Comparison of ENCODE assay signal across 13 cellular contexts in genomic region chr6:122839906-122840305, GRCh38. TPM values are rescaled to one million over a fixed set of nuclear protein-coding genes. Genes with fewer than 3 reads are reported as not detected.
A peak's percentile ranks its signal among the peaks of the same experiment; 100 is the strongest.
DNase-seq lines count a peak whose midpoint lies in the region; ATAC-seq, FAIRE-seq and TF ChIP-seq lines count a peak whose summit lies in the region.
"Had no signal": no experiment of that assay in that cellular context is flagged by ENCODE, and none has a peak within 500 bp of the region (broad histone marks: within the 10 kb centered on the region; RNA-seq: fewer than 3 reads in every experiment).

No MANE protein-coding gene starts in this region.

- H3K4me3 Mint-ChIP-seq in WTC11 (no peak overlapping the region), chondrocyte (ENCODE audit: unreplicated experiment) (no peak overlapping the region)
- H3K4me3 Mint-ChIP-seq: activated T-helper 1 cell treated with anti-CD3 and anti-CD28 coated beads, Interleukin-12 subunit alpha, Interleukin-12 subunit beta, Interleukin-2, Interleukin-4 antibody, amounts not matched to agents 30 ng/mL and 10 ng/mL and 1 ng/mL, durations not matched to agents 14 hours and 24 hours and 36 hours had no signal

- no peak for FAIRE-seq in A549 (lab: Jason Lieb, UNC)
- FAIRE-seq: frontal cortex had no signal

- H3K27ac Mint-ChIP-seq in WTC11 (no peak overlapping the region), chondrocyte (ENCODE audit: unreplicated experiment) (no peak overlapping the region)
- H3K27ac Mint-ChIP-seq: activated naive CD4-positive, alpha-beta T cell treated with anti-CD3 and anti-CD28 coated beads, Interleukin-2, amount 50 U/mL, for 72 hours; activated T-helper 1 cell treated with anti-CD3 and anti-CD28 coated beads, Interleukin-12 subunit alpha, Interleukin-12 subunit beta, Interleukin-2, Interleukin-4 antibody, amounts not matched to agents 30 ng/mL and 10 ng/mL and 1 ng/mL, durations not matched to agents 14 hours and 24 hours and 36 hours had no signal

- DNase-seq in A549 (ENCODE audit: low read depth in 1 of 2, low spot score in 1 of 2) (no peak), WTC11 (ENCODE audit: low spot score) (no peak), glomerular visceral epithelial cell (ENCODE audit: extremely low spot score) (no peak), substantia nigra (lab: John Stamatoyannopoulos, UW) (no peak), chondrocyte (ENCODE audit: low spot score) (no peak)
- no peak for DNase-seq in activated CD4-positive, alpha-beta T cell treated with anti-CD3 and anti-CD28 coated beads for 4 hours

- POLR2A ChIA-PET in A549 (lab: Yijun Ruan, JAX) (interaction anchor here (0.9 kb wide), 1 partner anchor 50 kb away, joined by 4 read pairs; no protein-coding TSS in a partner anchor), WTC11 (lab: Charles Lee) (interaction anchor here (1.5 kb wide), 1 partner anchor 51 kb away, joined by 5 read pairs; the partner anchor contains the start of gene SMPDL3A)

- no peaks in the 10 kb centered on the region for H3K4me1 ChIP-seq in A549
- H3K4me1 ChIP-seq: ascending aorta had no signal

- TF ChIP-seq RAD21 in A549 (conservative IDR thresholded peaks at IDR 0.05 in 1 of 2, IDR thresholded peaks at IDR 0.05 in 1 of 2) = no peak

- H3K9me3 Mint-ChIP-seq in WTC11 = no peaks in the 10 kb centered on the region
- no peaks in the 10 kb centered on the region for H3K9me3 Mint-ChIP-seq in chondrocyte (ENCODE audit: low read depth)
- H3K9me3 Mint-ChIP-seq: activated naive CD4-positive, alpha-beta T cell treated with anti-CD3 and anti-CD28 coated beads, Interleukin-2, amount 50 U/mL, for 72 hours; activated T-helper 1 cell treated with anti-CD3 and anti-CD28 coated beads, Interleukin-12 subunit alpha, Interleukin-12 subunit beta, Interleukin-2, Interleukin-4 antibody, amounts not matched to agents 30 ng/mL and 10 ng/mL and 1 ng/mL, durations not matched to agents 14 hours and 24 hours and 36 hours had no signal

- H3K4me2 ChIP-seq in A549 = no peak overlapping the region

- H3K36me3 Mint-ChIP-seq in WTC11 (no peaks in the 10 kb centered on the region), chondrocyte (ENCODE audit: low read depth) (no peaks in the 10 kb centered on the region)
- H3K36me3 Mint-ChIP-seq: activated naive CD4-positive, alpha-beta T cell treated with anti-CD3 and anti-CD28 coated beads, Interleukin-2, amount 50 U/mL, for 72 hours had no signal

- WGBS in A549 (ENCODE audit: missing lambda C conversion rate) = 24% methylated on average over 8 of the region's 8 CpGs

- TF ChIP-seq CTCF in A549 (IDR thresholded peaks at IDR 0.05) = no peak
- TF ChIP-seq CTCF in WTC11 (IDR thresholded peaks at IDR 0.05) = no peak
- TF ChIP-seq CTCF in chondrocyte (IDR thresholded peaks at IDR 0.05) = no peak

- no peak for TF ChIP-seq POLR2A in A549 (IDR thresholded peaks at IDR 0.05; ENCODE audit: low read length)

- H3K27me3 Mint-ChIP-seq in WTC11 (ENCODE audit: low read depth) (peaks cover 10% of the 10 kb centered on the region; the same call in 1 of the 2 replicates), chondrocyte (ENCODE audit: low read depth) (peaks cover 23% of the 10 kb centered on the region)

- TF ChIP-seq EP300 in A549 (IDR thresholded peaks at IDR 0.05) = no peak

- H3K27ac ChIP-seq in A549 = no peak overlapping the region
- H3K27ac ChIP-seq in substantia nigra (ENCODE audit: low read depth, low read length, poor library complexity, severe bottlenecking) = no peak overlapping the region
- H3K27ac ChIP-seq: ascending aorta had no signal

- peak; percentile 59 to 75; a peak in 4 of 6 replicates for ATAC-seq in A549
- ATAC-seq in GM19328 (IDR thresholded peaks at IDR 0.05; ENCODE audit: unreplicated experiment) = peak; percentile 10
- peak; percentile 13 for ATAC-seq in HG03039 (IDR thresholded peaks at IDR 0.05; ENCODE audit: unreplicated experiment)
- peak; percentile 77 for ATAC-seq in WTC11
- ATAC-seq: Right ventricle myocardium inferior had no signal

- H3K4me3 ChIP-seq in A549 = no peak overlapping the region
- H3K4me3 ChIP-seq: ascending aorta had no signal

- CTCF ChIA-PET in A549 (lab: Yijun Ruan, JAX) = interaction anchor here (1.0 to 2.7 kb wide), 16 partner anchors 11 to 362 kb away, joined by 3 to 76 read pairs (median 7); partner anchors contain the start of gene SMPDL3A
- CTCF ChIA-PET in WTC11 (lab: Charles Lee) = interaction anchor here (0.7 to 2.7 kb wide), 24 partner anchors 9 to 875 kb away, joined by 3 to 74 read pairs (median 6); partner anchors contain the start of genes FABP7, PKIB and SMPDL3A

- peaks cover 26% of the 10 kb centered on the region for H3K4me1 Mint-ChIP-seq in WTC11
- H3K4me1 Mint-ChIP-seq in chondrocyte (ENCODE audit: low read depth) = no peaks in the 10 kb centered on the region

- H3K9me3 ChIP-seq in A549 = no peaks in the 10 kb centered on the region
- H3K9me3 ChIP-seq: ascending aorta had no signal

TF ChIP-seq in A549, 52 proteins besides CTCF, POLR2A, EP300 and RAD21 (continues in another document):
- TF ChIP-seq TP53 (CRISPR knock-in tag; IDR thresholded peaks at IDR 0.05) = no peak
- no peak for TF ChIP-seq SREBF2 (IDR thresholded peaks at IDR 0.05)
- no peak for TF ChIP-seq EHF (CRISPR knock-in tag; IDR thresholded peaks at IDR 0.05)
- no peak for TF ChIP-seq GATA3 (IDR thresholded peaks at IDR 0.05; ENCODE audit: borderline replicate concordance)
- TF ChIP-seq, protein P1, sequence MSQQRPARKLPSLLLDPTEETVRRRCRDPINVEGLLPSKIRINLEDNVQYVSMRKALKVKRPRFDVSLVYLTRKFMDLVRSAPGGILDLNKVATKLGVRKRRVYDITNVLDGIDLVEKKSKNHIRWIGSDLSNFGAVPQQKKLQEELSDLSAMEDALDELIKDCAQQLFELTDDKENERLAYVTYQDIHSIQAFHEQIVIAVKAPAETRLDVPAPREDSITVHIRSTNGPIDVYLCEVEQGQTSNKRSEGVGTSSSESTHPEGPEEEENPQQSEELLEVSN (IDR thresholded peaks at IDR 0.05; ENCODE audit: borderline replicate concordance, low read depth) = no peak
- no peak for TF ChIP-seq ZNF302 (CRISPR knock-in tag; IDR thresholded peaks at IDR 0.05)
- no peak for TF ChIP-seq KDM1A (IDR thresholded peaks at IDR 0.05; ENCODE audit: low read depth)
- no peak for TF ChIP-seq FOSL2 (IDR thresholded peaks at IDR 0.05)
- TF ChIP-seq FOSL2 (CRISPR knock-in tag; IDR thresholded peaks at IDR 0.05) = no peak
- TF ChIP-seq HOXA7 (CRISPR knock-in tag; IDR thresholded peaks at IDR 0.05) = no peak
- TF ChIP-seq RFX5 (IDR thresholded peaks at IDR 0.05) = no peak
- TF ChIP-seq RARB (CRISPR knock-in tag; IDR thresholded peaks at IDR 0.05) = no peak
- TF ChIP-seq, protein P2, sequence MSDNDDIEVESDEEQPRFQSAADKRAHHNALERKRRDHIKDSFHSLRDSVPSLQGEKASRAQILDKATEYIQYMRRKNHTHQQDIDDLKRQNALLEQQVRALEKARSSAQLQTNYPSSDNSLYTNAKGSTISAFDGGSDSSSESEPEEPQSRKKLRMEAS (IDR thresholded peaks at IDR 0.05) = no peak
- TF ChIP-seq ESRRA (IDR thresholded peaks at IDR 0.05; ENCODE audit: borderline replicate concordance, low read length) = no peak
- no peak for TF ChIP-seq CHD2 (IDR thresholded peaks at IDR 0.05; ENCODE audit: low read length, partially characterized antibody)
- TF ChIP-seq MYC (IDR thresholded peaks at IDR 0.05; ENCODE audit: borderline replicate concordance, low read length) = no peak

TF ChIP-seq in WTC11, 78 proteins besides CTCF, POLR2A, EP300 and RAD21 (continues in another document):
- TF ChIP-seq, protein P3, sequence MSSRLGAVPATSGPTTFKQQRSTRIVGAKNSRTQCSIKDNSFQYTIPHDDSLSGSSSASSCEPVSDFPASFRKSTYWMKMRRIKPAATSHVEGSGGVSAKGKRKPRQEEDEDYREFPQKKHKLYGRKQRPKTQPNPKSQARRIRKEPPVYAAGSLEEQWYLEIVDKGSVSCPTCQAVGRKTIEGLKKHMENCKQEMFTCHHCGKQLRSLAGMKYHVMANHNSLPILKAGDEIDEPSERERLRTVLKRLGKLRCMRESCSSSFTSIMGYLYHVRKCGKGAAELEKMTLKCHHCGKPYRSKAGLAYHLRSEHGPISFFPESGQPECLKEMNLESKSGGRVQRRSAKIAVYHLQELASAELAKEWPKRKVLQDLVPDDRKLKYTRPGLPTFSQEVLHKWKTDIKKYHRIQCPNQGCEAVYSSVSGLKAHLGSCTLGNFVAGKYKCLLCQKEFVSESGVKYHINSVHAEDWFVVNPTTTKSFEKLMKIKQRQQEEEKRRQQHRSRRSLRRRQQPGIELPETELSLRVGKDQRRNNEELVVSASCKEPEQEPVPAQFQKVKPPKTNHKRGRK (CRISPR knock-in tag; IDR thresholded peaks at IDR 0.05; ENCODE audit: borderline replicate concordance) = no peak
- TF ChIP-seq IRF2 (CRISPR knock-in tag; IDR thresholded peaks at IDR 0.05; ENCODE audit: borderline replicate concordance, low read depth) (no peak), ZNF423 (CRISPR knock-in tag; IDR thresholded peaks at IDR 0.05) (no peak), TEAD1 (CRISPR knock-in tag; IDR thresholded peaks at IDR 0.05) (no peak), TEAD4 (CRISPR knock-in tag; IDR thresholded peaks at IDR 0.05) (no peak)
- TF ChIP-seq, protein P4, sequence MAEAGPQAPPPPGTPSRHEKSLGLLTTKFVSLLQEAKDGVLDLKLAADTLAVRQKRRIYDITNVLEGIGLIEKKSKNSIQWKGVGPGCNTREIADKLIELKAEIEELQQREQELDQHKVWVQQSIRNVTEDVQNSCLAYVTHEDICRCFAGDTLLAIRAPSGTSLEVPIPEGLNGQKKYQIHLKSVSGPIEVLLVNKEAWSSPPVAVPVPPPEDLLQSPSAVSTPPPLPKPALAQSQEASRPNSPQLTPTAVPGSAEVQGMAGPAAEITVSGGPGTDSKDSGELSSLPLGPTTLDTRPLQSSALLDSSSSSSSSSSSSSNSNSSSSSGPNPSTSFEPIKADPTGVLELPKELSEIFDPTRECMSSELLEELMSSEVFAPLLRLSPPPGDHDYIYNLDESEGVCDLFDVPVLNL (CRISPR knock-in tag; IDR thresholded peaks at IDR 0.05; ENCODE audit: borderline replicate concordance, low read depth) = no peak
- TF ChIP-seq, protein P5, sequence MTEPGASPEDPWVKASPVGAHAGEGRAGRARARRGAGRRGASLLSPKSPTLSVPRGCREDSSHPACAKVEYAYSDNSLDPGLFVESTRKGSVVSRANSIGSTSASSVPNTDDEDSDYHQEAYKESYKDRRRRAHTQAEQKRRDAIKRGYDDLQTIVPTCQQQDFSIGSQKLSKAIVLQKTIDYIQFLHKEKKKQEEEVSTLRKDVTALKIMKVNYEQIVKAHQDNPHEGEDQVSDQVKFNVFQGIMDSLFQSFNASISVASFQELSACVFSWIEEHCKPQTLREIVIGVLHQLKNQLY (CRISPR knock-in tag; IDR thresholded peaks at IDR 0.05) = no peak

RNA-seq across cellular contexts. Expression of gene SMPDL3A, which starts 50.8 kb away (rescaled TPM):
- polyA plus RNA-seq in A549 (2011; rRNA removed) (3.3 and 3.6 TPM in 2 replicates), A549 (2017; fragmentation: RNase III; extraction: RNeasy Plus Mini Kit Qiagen cat#74134 plus additional on column Dnase treatment) (1.6 to 2.7 TPM (median 2.0 TPM) in 3 replicates)
- 1.5 and 1.8 TPM in 2 replicates for polyA plus RNA-seq in A549 (2012; cell fraction: cytosol; rRNA removed)
- 1.1 and 1.5 TPM in 2 replicates for polyA plus RNA-seq in A549 (2012; cell fraction: nucleus; rRNA removed)
- 0.49 and 0.62 TPM in 2 replicates for polyA minus RNA-seq in A549 (2011; rRNA and poly(A)+ RNA removed)
- total RNA-seq in WTC11 (2021) (2.0 to 2.8 TPM (median 2.1 TPM) in 3 replicates), chondrocyte (8.2 to 9.1 TPM (median 8.7 TPM) in 3 replicates)

Comparison
In these comparisons a context has a peak if more than half of its experiments do, and no peak if none do; other contexts are left out.
1. ATAC-seq: peak in every context shown above with its lines; median percentile 77 in WTC11; 67 in A549; 13 in HG03039; 10 in GM19328.